Comparison of ENCODE assay signal across 26 cellular contexts in the genomic region with DNA sequence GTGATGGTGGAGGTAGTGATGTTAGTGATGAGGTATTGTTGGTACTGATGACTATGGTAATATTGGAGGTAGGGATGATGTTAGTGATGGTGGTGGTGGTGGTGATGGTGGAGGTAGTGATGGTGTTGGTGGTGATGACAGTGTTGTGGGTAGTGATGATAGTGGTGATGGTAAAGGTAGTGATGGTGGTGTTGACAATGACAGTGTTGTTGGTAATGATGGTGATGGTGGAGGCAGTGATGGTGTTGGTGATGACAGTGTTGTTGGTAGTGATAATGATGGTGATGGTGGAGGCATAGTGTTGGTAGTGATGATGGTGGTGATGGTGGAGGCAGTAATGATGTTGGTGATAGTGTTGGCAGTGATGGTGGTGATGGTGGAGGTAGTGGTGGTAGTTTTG.
"Had no signal": no experiment of that assay in that cellular context is flagged by ENCODE, and none has a peak within 500 bp of the region (broad histone marks: within the 10 kb centered on the region; RNA-seq: fewer than 3 reads in every experiment).

No MANE protein-coding gene starts in this region.

- H3K4me1 ChIP-seq: neural progenitor cell, pancreas, psoas muscle, spleen, suprapubic skin, tibial artery had no signal

- FAIRE-seq: pancreas had no signal

- H3K4me2 ChIP-seq: neural progenitor cell, smooth muscle cell had no signal

- H3K4me3 ChIP-seq: neural progenitor cell, pancreas, psoas muscle, skin epidermis, smooth muscle cell, spleen, suprapubic skin, testis, tibial artery, transverse colon, upper lobe of right lung, vagina had no signal

- H3K9ac ChIP-seq: neural progenitor cell had no signal

- H3K9me3 ChIP-seq: pancreas, psoas muscle, spleen, suprapubic skin, testis, tibial artery, transverse colon, upper lobe of right lung, vagina had no signal

- H3K27me3 ChIP-seq: neural progenitor cell, pancreas, spleen, suprapubic skin, testis, transverse colon, upper lobe of right lung, vagina had no signal

- H3K27ac ChIP-seq: neural progenitor cell, pancreas, psoas muscle, skin epidermis, spleen, suprapubic skin, testis, tibial artery, transverse colon, upper lobe of right lung, vagina had no signal

- ATAC-seq: naive thymus-derived CD4-positive, alpha-beta T cell; natural killer cell; pancreas; psoas muscle; right cardiac atrium; sciatic nerve; stimulated activated memory B cell treated with anti-CD40 and anti-IgM and Interleukin-4, amounts not matched to agents 10 μg/mL and 1 μg/mL and 100 μg/mL, for 72 hours; stimulated activated naive CD8-positive, alpha-beta T cell treated with anti-CD3 and anti-CD28 coated beads, Interleukin-15, amount 100 ng/mL, for 72 hours; stimulated activated naive CD8-positive, alpha-beta T cell treated with anti-CD3 and anti-CD28 coated beads, Interleukin-15, Interleukin-2, amounts not matched to agents 100 U/mL and 50 U/mL, for 24 hours; upper lobe of right lung had no signal

- DNase-seq: naive thymus-derived CD4-positive, alpha-beta T cell; natural killer cell; right cardiac atrium; spleen; stimulated activated CD4-positive, alpha-beta T cell treated with anti-CD3 and anti-CD28 coated beads, Interleukin-12 subunit alpha, Interleukin-12 subunit beta, amount 100 ng/mL, for 4 hours; stimulated activated CD4-positive, alpha-beta T cell treated with anti-CD3 and anti-CD28 coated beads, Interleukin-1b, Interleukin-23, amount 100 ng/mL, for 48 hours; stimulated activated CD4-positive, alpha-beta T cell treated with anti-CD3 and anti-CD28 coated beads, Interleukin-4, amount 100 ng/mL, for 1 hour; stimulated activated CD4-positive, alpha-beta T cell treated with anti-CD3 and anti-CD28 coated beads, Interleukin-4, amount 100 ng/mL, for 4 hours; stimulated activated CD8-positive, alpha-beta memory T cell treated with anti-CD3 and anti-CD28 coated beads, Interleukin-4, amount 100 ng/mL, for 48 hours; stimulated activated naive CD4-positive, alpha-beta T cell; stimulated activated naive CD8-positive, alpha-beta T cell treated with anti-CD3 and anti-CD28 coated beads, Interleukin-15, amount 100 ng/mL, for 72 hours; stimulated activated naive CD8-positive, alpha-beta T cell treated with anti-CD3 and anti-CD28 coated beads, Interleukin-15, Interleukin-2, amounts not matched to agents 100 U/mL and 50 U/mL, for 24 hours; substantia nigra; testis; tibial artery; transverse colon; upper lobe of right lung had no signal

- H3K36me3 ChIP-seq: neural progenitor cell, pancreas, suprapubic skin, tibial artery, transverse colon, upper lobe of right lung, vagina had no signal

- H2AFZ ChIP-seq: neural progenitor cell had no signal
